24 cellular contexts compared by ENCODE assay signal in genomic region chr13:85603735-85604134, GRCh38.
"Had no signal": no experiment of that assay in that cellular context is flagged by ENCODE, and none has a peak within 500 bp of the region (broad histone marks: within the 10 kb centered on the region; RNA-seq: fewer than 3 reads in every experiment).

No MANE protein-coding gene starts in this region.

- H3K9me3 ChIP-seq: ovary, psoas muscle, right lobe of liver, sigmoid colon, stomach, thoracic aorta, thyroid gland, tibial nerve, upper lobe of left lung, vagina had no signal

- H3K4me3 ChIP-seq: neural progenitor cell, ovary, psoas muscle, right lobe of liver, sigmoid colon, stomach, thoracic aorta, thyroid gland, tibial nerve, upper lobe of left lung, vagina had no signal

- H3K4me1 ChIP-seq: neural progenitor cell, parathyroid adenoma, psoas muscle, right lobe of liver, sigmoid colon, stomach, thyroid gland, tibial nerve, upper lobe of left lung, vagina had no signal

- H3K27me3 ChIP-seq: neural progenitor cell, ovary, right lobe of liver, sigmoid colon, stomach, thyroid gland, tibial nerve, upper lobe of left lung, vagina had no signal

- H3K36me3 ChIP-seq: neural progenitor cell, ovary, right lobe of liver, sigmoid colon, stomach, thoracic aorta, thyroid gland, tibial nerve, upper lobe of left lung, vagina had no signal

- ATAC-seq: psoas muscle; right cardiac atrium; right lobe of liver; stimulated activated effector memory CD8-positive, alpha-beta T cell treated with anti-CD3 and anti-CD28 coated beads, Interleukin-12 subunit alpha, Interleukin-12 subunit beta, amount 100 ng/mL, for 72 hours; stimulated activated naive B cell treated with anti-CD40 and anti-IgM and Interleukin-4, amounts not matched to agents 10 μg/mL and 1 μg/mL and 100 μg/mL, for 72 hours had no signal

- DNase-seq: occipital lobe; ovary; posterior cingulate gyrus; psoas muscle; right cardiac atrium; right lobe of liver; sigmoid colon; small intestine; stimulated activated CD4-positive, alpha-beta T cell treated with anti-CD3 and anti-CD28 coated beads, Interleukin-15, amount 100 ng/mL, for 24 hours; stimulated activated CD4-positive, alpha-beta T cell treated with anti-CD3 and anti-CD28 coated beads, Interleukin-2, amount 100 ng/mL, for 24 hours; stimulated activated CD4-positive, alpha-beta T cell treated with anti-CD3 and anti-CD28 coated beads, Interleukin-2, amount 100 ng/mL, for 48 hours; stimulated activated CD4-positive, alpha-beta T cell treated with anti-CD3 and anti-CD28 coated beads, Interleukin-4, amount 100 ng/mL, for 24 hours; stimulated activated naive B cell treated with anti-CD40 and anti-IgM and Interleukin-4, amounts not matched to agents 10 μg/mL and 1 μg/mL and 100 μg/mL, for 72 hours; stimulated activated naive CD4-positive, alpha-beta T cell treated with Interleukin-2 at 50 U/mL for 16 hours; stomach; thyroid gland; trophoblast cell; upper lobe of left lung had no signal
